ENCODE assay signal across 16 cellular contexts in the genomic region with DNA sequence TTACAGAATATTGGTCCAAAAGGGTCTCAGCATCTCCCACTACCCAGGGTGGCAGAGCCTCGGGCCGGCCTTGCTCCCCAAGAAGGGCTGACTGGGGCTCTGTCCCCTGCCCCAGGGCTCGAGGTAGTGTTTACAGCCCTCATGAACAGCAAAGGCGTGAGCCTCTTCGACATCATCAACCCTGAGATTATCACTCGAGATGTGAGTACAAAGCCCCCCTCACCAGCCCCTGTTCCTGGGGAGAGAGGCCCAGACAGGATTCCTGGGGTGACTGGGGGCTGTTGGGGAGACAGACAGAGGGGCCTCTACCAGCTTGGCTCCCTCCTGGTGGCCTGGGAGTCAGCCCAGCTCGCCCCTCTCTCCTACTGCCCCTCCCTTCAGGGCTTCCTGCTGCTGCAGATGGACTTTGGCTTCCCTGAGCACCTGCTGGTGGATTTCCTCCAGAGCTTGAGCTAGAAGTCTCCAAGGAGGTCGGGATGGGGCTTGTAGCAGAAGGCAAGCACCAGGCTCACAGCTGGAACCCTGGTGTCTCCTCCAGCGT. TPM values are rescaled to one million over a fixed set of nuclear protein-coding genes. Genes with fewer than 3 reads are reported as not detected.
DNase-seq lines count a peak whose midpoint lies in the region; TF ChIP-seq lines count a peak whose summit lies in the region.
"Had no signal": no experiment of that assay in that cellular context is flagged by ENCODE, and none has a peak within 500 bp of the region (broad histone marks: within the 10 kb centered on the region; RNA-seq: fewer than 3 reads in every experiment).

No MANE protein-coding gene starts in this region.

- H3K9me3 ChIP-seq in Loucy (ENCODE audit: insufficient read depth, low read depth, low read length) (no peaks in the 10 kb centered on the region), spleen (no peaks in the 10 kb centered on the region)
- no peaks in the 10 kb centered on the region for H3K9me3 ChIP-seq in effector memory CD4-positive, alpha-beta T cell (ENCODE audit: control insufficient read depth, low read length)
- H3K9me3 ChIP-seq: esophagus squamous epithelium, SJSA1 had no signal

- intact Hi-C loops in activated CD4-positive, alpha-beta T cell treated with anti-CD3 and anti-CD28 coated beads, Interleukin-2, amount 10 ng/mL, durations not matched to agents 24 days and 14 days (cut with micrococcal nuclease) = no loop called here
- intact Hi-C loops in spleen (cut with DNase I; ENCODE audit: low total_unique reads) = no loop called here

- TF ChIP-seq POLR2A in spleen (IDR thresholded peaks at IDR 0.05) = no peak

- no peak overlapping the region for H3K9ac ChIP-seq in Loucy (ENCODE audit: low read depth, low read length, poor library complexity, severe bottlenecking)
- H3K9ac ChIP-seq: neural progenitor cell had no signal

- TF ChIP-seq CTCF in Loucy (conservative IDR thresholded peaks at IDR 0.05; ENCODE audit: low read length) = no peak
- no peak for TF ChIP-seq CTCF in spleen (IDR thresholded peaks at IDR 0.05 in 8 of 11, conservative IDR thresholded peaks at IDR 0.05 in 3 of 11)

- no peak overlapping the region for H3K4me3 Mint-ChIP-seq in activated CD4-positive, alpha-beta T cell treated with anti-CD3 and anti-CD28 coated beads, Interleukin-2, amount 10 ng/mL, durations not matched to agents 24 days and 14 days
- H3K4me3 Mint-ChIP-seq: neural progenitor cell had no signal

- H3K4me1 ChIP-seq in Loucy (ENCODE audit: insufficient read depth, low read length, poor library complexity, severe bottlenecking) (peaks cover 37% of the 10 kb centered on the region), spleen (peaks cover 31 to 100% (median 75%) of the 10 kb centered on the region in 6 donors)
- peaks cover 36% of the 10 kb centered on the region for H3K4me1 ChIP-seq in effector memory CD4-positive, alpha-beta T cell (ENCODE audit: control insufficient read depth, insufficient read depth, low read length, poor library complexity, severe bottlenecking)

- H3K27me3 ChIP-seq in Loucy (ENCODE audit: insufficient read depth, low read length, poor library complexity, severe bottlenecking) (no peaks in the 10 kb centered on the region), spleen (replicated peaks in 1 of 7) (no peaks in the 10 kb centered on the region)
- H3K27me3 ChIP-seq in effector memory CD4-positive, alpha-beta T cell (replicated peaks; ENCODE audit: control insufficient read depth, insufficient read depth, low read length, poor library complexity, severe bottlenecking) = no peaks in the 10 kb centered on the region
- H3K27me3 ChIP-seq: esophagus squamous epithelium, SJSA1 had no signal

- H3K4me1 Mint-ChIP-seq in activated CD4-positive, alpha-beta T cell treated with anti-CD3 and anti-CD28 coated beads, Interleukin-2, amount 10 ng/mL, durations not matched to agents 24 days and 14 days = peaks cover 69% of the 10 kb centered on the region

- no peaks in the 10 kb centered on the region for H4K20me1 ChIP-seq in Loucy (ENCODE audit: insufficient read depth, low read length, poor library complexity, severe bottlenecking)

- no peak for DNase-seq in activated CD4-positive, alpha-beta T cell treated with anti-CD3 and anti-CD28 coated beads, Interleukin-2, amount 10 ng/mL, durations not matched to agents 24 days and 14 days
- no peak for DNase-seq in activated CD4-positive, alpha-beta T cell treated with anti-CD3 and anti-CD28 coated beads for 1 hour
- DNase-seq in effector memory CD4-positive, alpha-beta T cell = no peak
- DNase-seq in spleen = peak; percentile 69
- DNase-seq in NCI-H510A (lab: John Stamatoyannopoulos, UW) = no peak
- DNase-seq in NCI-H226 = no peak
- DNase-seq in NCI-H748 treated with DMSO at 0.1 percent for 48 hours (lab: John Stamatoyannopoulos, UW) = no peak
- DNase-seq: amniotic stem cell, DMS79, esophagus squamous epithelium, hippocampal formation, left ventricle myocardium superior had no signal

- no peaks in the 10 kb centered on the region for H3K79me2 ChIP-seq in Loucy (ENCODE audit: insufficient read depth, low read length)

- WGBS in spleen, 5 donors = 71 to 78% (median 76%) methylated on average over 8 to 9 of the region's 9 CpGs

- H3K9me2 ChIP-seq in Loucy (replicated peaks; ENCODE audit: low read depth, low read length) = no peaks in the 10 kb centered on the region

- peaks cover 57% of the 10 kb centered on the region for H3K36me3 Mint-ChIP-seq in activated CD4-positive, alpha-beta T cell treated with anti-CD3 and anti-CD28 coated beads, Interleukin-2, amount 10 ng/mL, durations not matched to agents 24 days and 14 days (ENCODE audit: low read depth)
- H3K36me3 Mint-ChIP-seq: neural progenitor cell had no signal

- H3K27ac Mint-ChIP-seq in activated CD4-positive, alpha-beta T cell treated with anti-CD3 and anti-CD28 coated beads, Interleukin-2, amount 10 ng/mL, durations not matched to agents 24 days and 14 days = peak overlapping the region; percentile 31

- H3K4me3 ChIP-seq in Loucy (ENCODE audit: low read length, poor library complexity, severe bottlenecking) (no peak overlapping the region), spleen (no peak overlapping the region)
- no peak overlapping the region for H3K4me3 ChIP-seq in effector memory CD4-positive, alpha-beta T cell (ENCODE audit: insufficient read depth, low read depth, low read length, poor library complexity, severe bottlenecking)
- H3K4me3 ChIP-seq: esophagus squamous epithelium, neural progenitor cell, SJSA1 had no signal

- peak overlapping the region; percentile 40 for H3K27ac ChIP-seq in effector memory CD4-positive, alpha-beta T cell (ENCODE audit: insufficient read depth, low read length, poor library complexity, severe bottlenecking)
- H3K27ac ChIP-seq in spleen = peak overlapping the region in 2 of 8 donors; percentile 26 to 27
- H3K27ac ChIP-seq: esophagus squamous epithelium, neural progenitor cell, SJSA1 had no signal

- H3K36me3 ChIP-seq in Loucy (ENCODE audit: insufficient read depth, low read length) (no peaks in the 10 kb centered on the region), spleen (peaks cover 0 to 49% (median 4%) of the 10 kb centered on the region in 6 donors)
- peaks cover 19% of the 10 kb centered on the region for H3K36me3 ChIP-seq in effector memory CD4-positive, alpha-beta T cell (ENCODE audit: control insufficient read depth, insufficient read depth, low read length)
- H3K36me3 ChIP-seq: neural progenitor cell, SJSA1 had no signal

- no peaks in the 10 kb centered on the region for H3K9me3 Mint-ChIP-seq in activated CD4-positive, alpha-beta T cell treated with anti-CD3 and anti-CD28 coated beads, Interleukin-2, amount 10 ng/mL, durations not matched to agents 24 days and 14 days

- no peaks in the 10 kb centered on the region for H3F3A ChIP-seq in Loucy (ENCODE audit: low read depth)

- H3K4me2 ChIP-seq in Loucy (ENCODE audit: low read depth, low read length, poor library complexity, severe bottlenecking) = peak overlapping the region; percentile 9
- H3K4me2 ChIP-seq: neural progenitor cell had no signal

- H2AFZ ChIP-seq in Loucy (ENCODE audit: low read length) = no peak overlapping the region
- H2AFZ ChIP-seq: neural progenitor cell had no signal

- no peaks in the 10 kb centered on the region for H3K27me3 Mint-ChIP-seq in activated CD4-positive, alpha-beta T cell treated with anti-CD3 and anti-CD28 coated beads, Interleukin-2, amount 10 ng/mL, durations not matched to agents 24 days and 14 days

RNA-seq across cellular contexts. Expression of a gene that starts 6.1 kb away (rescaled TPM):
- 208 and 214 TPM in 2 replicates for total RNA-seq in activated CD4-positive, alpha-beta T cell treated with anti-CD3 and anti-CD28 coated beads, Interleukin-2, amount 10 ng/mL, durations not matched to agents 24 days and 14 days
- 100 to 1,000 TPM; 206 to 401 (median 237) TPM for total RNA-seq in spleen
- 100 to 1,000 TPM in 2 of 3 donors, 10 to 100 TPM in 1; 52.0 to 175 (median 161) TPM for polyA plus RNA-seq in spleen

RNA-seq across cellular contexts. Expression of a gene that starts 21.5 kb away (rescaled TPM):
- total RNA-seq in activated CD4-positive, alpha-beta T cell treated with anti-CD3 and anti-CD28 coated beads, Interleukin-2, amount 10 ng/mL, durations not matched to agents 24 days and 14 days = not detected in 2 replicates
- 10 to 100 TPM; 15.4 to 73.8 (median 34.5) TPM for total RNA-seq in spleen
- 10 to 100 TPM in 1 of 3 donors, 1 to 10 TPM in 2; 7.6 to 13.8 (median 9.8) TPM for polyA plus RNA-seq in spleen
- total RNA-seq: M059J had no signal

RNA-seq across cellular contexts. Expression of a gene that starts 51.3 kb away (rescaled TPM):
- total RNA-seq in activated CD4-positive, alpha-beta T cell treated with anti-CD3 and anti-CD28 coated beads, Interleukin-2, amount 10 ng/mL, durations not matched to agents 24 days and 14 days = 155 and 164 TPM in 2 replicates
- 100 to 1,000 TPM; 162 to 370 (median 205) TPM for total RNA-seq in spleen
- polyA plus RNA-seq in spleen = 100 to 1,000 TPM in 1 of 3 donors, 10 to 100 TPM in 2; 84.1 to 105 (median 92.5) TPM

Comparison
In these comparisons a context has a peak if more than half of its experiments do, and no peak if none do; other contexts are left out.
1. RNA of a gene that starts 21.5 kb away (total RNA-seq): 15.4 to 73.8 TPM in spleen; not detected in activated CD4-positive, alpha-beta T cell treated with anti-CD3 and anti-CD28 coated beads, Interleukin-2, amount 10 ng/mL, durations not matched to agents 24 days and 14 days; every median in the first group is over 10 times any median in the second.